In the genomic region with DNA sequence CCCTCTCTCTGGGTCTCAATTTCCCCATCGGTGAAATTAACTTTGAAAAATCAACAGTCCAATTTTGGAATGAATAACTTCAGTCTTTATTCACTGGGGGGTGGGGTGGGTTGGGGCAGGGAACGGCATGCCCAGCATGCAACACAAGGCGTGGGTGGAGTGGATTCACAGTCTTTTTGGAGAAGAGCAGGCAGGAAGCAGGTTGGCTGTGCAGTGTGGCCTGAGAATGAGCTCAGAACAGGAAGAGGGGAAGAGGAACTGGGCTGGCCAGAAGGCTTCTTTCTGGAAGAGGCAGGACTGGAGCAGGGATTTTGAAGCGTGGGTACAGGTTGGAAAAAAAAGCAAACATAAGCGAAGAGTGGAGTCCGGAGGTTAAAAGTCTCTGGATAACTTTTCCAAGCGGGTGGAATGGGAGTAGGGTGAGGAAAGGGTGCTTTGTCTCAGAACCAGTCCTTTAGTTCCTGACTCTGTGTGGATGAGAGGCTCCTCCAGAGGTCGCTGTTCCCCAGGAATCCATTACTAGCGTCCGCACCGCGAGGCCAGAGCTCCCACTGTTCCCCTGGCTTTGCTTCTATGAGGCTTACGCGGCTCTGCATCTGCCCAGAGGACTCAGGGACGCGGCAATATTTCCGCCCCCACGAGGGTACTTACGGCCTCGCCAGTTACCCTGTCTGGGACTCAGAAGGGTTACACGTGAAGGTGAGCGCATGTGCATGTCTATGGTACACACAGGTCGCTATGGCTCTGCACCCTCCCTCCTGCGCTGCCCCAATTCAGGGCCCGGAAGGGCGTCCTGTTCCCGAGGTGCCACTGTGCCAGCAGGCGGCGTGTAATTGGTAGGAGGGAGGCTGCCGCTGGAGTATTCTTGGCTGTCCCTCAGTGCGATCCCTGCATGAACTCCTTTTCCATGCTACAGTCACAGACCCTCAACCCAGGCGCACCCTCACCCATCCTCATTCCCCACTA, we compare ENCODE assay signal across 9 cellular contexts. TPM values are rescaled to one million over a fixed set of nuclear protein-coding genes. Genes with fewer than 3 reads are reported as not detected.
DNase-seq lines count a peak whose midpoint lies in the region; ATAC-seq and TF ChIP-seq lines count a peak whose summit lies in the region.
"Had no signal": no experiment of that assay in that cellular context is flagged by ENCODE, and none has a peak within 500 bp of the region (broad histone marks: within the 10 kb centered on the region; RNA-seq: fewer than 3 reads in every experiment).

No MANE protein-coding gene starts in this region.

- H3F3A ChIP-seq in OCI-LY1 (ENCODE audit: insufficient read depth, low read length) = no peaks in the 10 kb centered on the region

- H3K79me2 ChIP-seq in OCI-LY1 (ENCODE audit: insufficient read depth, low read length) = no peaks in the 10 kb centered on the region

- H3K4me1 ChIP-seq in HEK293 (ENCODE audit: control insufficient read depth, insufficient read depth, low read length) (no peaks in the 10 kb centered on the region), OCI-LY1 (ENCODE audit: insufficient read depth, low read length, severe bottlenecking) (peaks cover 25% of the 10 kb centered on the region), tibial nerve (peaks cover 0 to 60% (median 39%) of the 10 kb centered on the region in 4 donors)

- CTCF ChIA-PET in HEK293 (lab: Yijun Ruan, JAX) = interaction anchor here (0.6 to 9.7 kb wide), 32 partner anchors 8 to 546 kb away, joined by 3 to 115 read pairs (median 3); no protein-coding TSS in a partner anchor

- H3K36me3 ChIP-seq in HEK293 (ENCODE audit: control insufficient read depth in 2 of 2, insufficient read depth in 1 of 2, low read length in 2 of 2) = peaks cover 4 to 43% of the 10 kb centered on the region in 2 experiments; a peak in 1 of 3 replicates
- peaks cover 11% of the 10 kb centered on the region; the same call in 1 of the 2 replicates for H3K36me3 ChIP-seq in OCI-LY1 (ENCODE audit: insufficient read depth, low read length)
- H3K36me3 ChIP-seq in tibial nerve = no peaks in the 10 kb centered on the region

- H3K4me3 ChIP-seq in HEK293 (ENCODE audit: low read depth, low read length) (no peak overlapping the region), OCI-LY1 (ENCODE audit: low read depth, low read length, poor library complexity, severe bottlenecking) (no peak overlapping the region), fibroblast of pulmonary artery (replicated peaks; ENCODE audit: low read depth, low read length) (peak overlapping the region; percentile 34), tibial nerve (peak overlapping the region; percentile 16 to 79 (median 23))

- H2AFZ ChIP-seq in OCI-LY1 (ENCODE audit: low read length) = no peak overlapping the region

- POLR2A ChIA-PET in HEK293 (lab: Yijun Ruan, JAX) = interaction anchor here (1.2 to 1.5 kb wide), 2 partner anchors 118 to 294 kb away, joined by 3 to 5 read pairs; a partner anchor contains a TSS

- H3K27me3 ChIP-seq in OCI-LY1 (ENCODE audit: insufficient read depth, low read length) = no peaks in the 10 kb centered on the region
- H3K27me3 ChIP-seq in tibial nerve = peaks cover 0 to 60% of the 10 kb centered on the region in 2 donors

- H3K36me3 Mint-ChIP-seq in natural killer cell treated with Interleukin-12 subunit alpha and Interleukin-12 subunit beta and Interleukin-15 and Interleukin-18, amount 100 ng/mL, for 72 hours = peaks cover 6% of the 10 kb centered on the region

- peaks cover 0 to 16% of the 10 kb centered on the region in 2 donors for H3K27me3 Mint-ChIP-seq in natural killer cell treated with Interleukin-12 subunit alpha and Interleukin-12 subunit beta and Interleukin-15 and Interleukin-18, amount 100 ng/mL, for 72 hours

- ATAC-seq in natural killer cell treated with Interleukin-12 subunit alpha and Interleukin-12 subunit beta and Interleukin-15 and Interleukin-18, amount 100 ng/mL, for 72 hours = no peak

- no peaks in the 10 kb centered on the region for H3K9me2 ChIP-seq in OCI-LY1 (ENCODE audit: low read depth, low read length)

- H3K27ac ChIP-seq in HEK293 (ENCODE audit: extremely low read depth, low read depth, low read length) = no peak overlapping the region
- H3K27ac ChIP-seq in OCI-LY1 (ENCODE audit: low read depth, low read length, poor library complexity, severe bottlenecking) = no peak overlapping the region
- H3K27ac ChIP-seq in tibial nerve = peak overlapping the region in 2 of 4 donors; percentile 39 to 71

- H3K27ac Mint-ChIP-seq in natural killer cell treated with Interleukin-12 subunit alpha and Interleukin-12 subunit beta and Interleukin-15 and Interleukin-18, amount 100 ng/mL, for 72 hours = no peak overlapping the region

- H3K4me1 Mint-ChIP-seq in natural killer cell treated with Interleukin-12 subunit alpha and Interleukin-12 subunit beta and Interleukin-15 and Interleukin-18, amount 100 ng/mL, for 72 hours (ENCODE audit: low read depth in 2 of 2) = peaks cover 31 to 41% of the 10 kb centered on the region in 2 donors

- TF ChIP-seq POLR2A in tibial nerve (IDR thresholded peaks at IDR 0.05) = no peak

- H3K9me3 Mint-ChIP-seq in natural killer cell treated with Interleukin-12 subunit alpha and Interleukin-12 subunit beta and Interleukin-15 and Interleukin-18, amount 100 ng/mL, for 72 hours = no peaks in the 10 kb centered on the region

- TF ChIP-seq EP300 in tibial nerve (IDR thresholded peaks at IDR 0.05) = peak in 1 of 2 donors; percentile 23

- peak overlapping the region; percentile 38; the same call in 1 of the 2 replicates for H3K4me2 ChIP-seq in OCI-LY1 (ENCODE audit: low read length)

- peak overlapping the region; percentile 71 for H3K4me3 Mint-ChIP-seq in natural killer cell treated with Interleukin-12 subunit alpha and Interleukin-12 subunit beta and Interleukin-15 and Interleukin-18, amount 100 ng/mL, for 72 hours

- H3K9ac ChIP-seq in OCI-LY1 (ENCODE audit: low read length) = no peak overlapping the region; the same call in 1 of the 2 replicates

- peak; percentile 19 for DNase-seq in DMS114 treated with DMSO at 0.1 percent for 48 hours (lab: John Stamatoyannopoulos, UW; ENCODE audit: unreplicated experiment)
- DNase-seq in activated T-helper 1 cell treated with anti-CD3 and anti-CD28 coated beads, Interleukin-2, amount 50 U/mL, for 16 hours (ENCODE audit: low read depth in 1 of 2, low spot score in 1 of 2) = peak; percentile 28 to 32
- peak; percentile 87 for DNase-seq in fibroblast of pulmonary artery (ENCODE audit: low read depth)
- no peak for DNase-seq in natural killer cell treated with Interleukin-12 subunit alpha and Interleukin-12 subunit beta and Interleukin-15 and Interleukin-18, amount 100 ng/mL, for 72 hours (ENCODE audit: low spot score)
- peak; percentile 80 to 94 for DNase-seq in tibial nerve (ENCODE audit: low spot score in 2 of 2)
- no peak for DNase-seq in RKO (ENCODE audit: low spot score)

- TF ChIP-seq CTCF in HEK293 (tag by site-specific recombination; IDR thresholded peaks at IDR 0.05) = peak; percentile 80
- TF ChIP-seq CTCF in OCI-LY1 (IDR thresholded peaks at IDR 0.05; ENCODE audit: low read length) = peak; percentile 44; the same call in 1 of the 2 replicates
- peak; percentile 86 for TF ChIP-seq CTCF in fibroblast of pulmonary artery (IDR thresholded peaks at IDR 0.05; ENCODE audit: low read length, missing control alignments)
- TF ChIP-seq CTCF in tibial nerve (IDR thresholded peaks at IDR 0.05) = peak; percentile 41 to 86 (median 62)

- WGBS in tibial nerve, 2 donors = 34 to 36% methylated on average over 30 to 32 of the region's 32 CpGs

- H4K20me1 ChIP-seq in OCI-LY1 (ENCODE audit: insufficient read depth, low read length) = no peaks in the 10 kb centered on the region

- H3K9me3 ChIP-seq in HEK293 (ENCODE audit: control insufficient read depth, insufficient read depth, low read depth, low read length) = no peaks in the 10 kb centered on the region
- H3K9me3 ChIP-seq in OCI-LY1 (ENCODE audit: low read length) = no peaks in the 10 kb centered on the region
- no peaks in the 10 kb centered on the region for H3K9me3 ChIP-seq in tibial nerve

TF ChIP-seq in HEK293, 187 proteins besides CTCF, POLR2A, EP300 and RAD21 (continues in another document):
- peak; percentile 58 for TF ChIP-seq ZBTB8A (tag by site-specific recombination; IDR thresholded peaks at IDR 0.05)
- TF ChIP-seq, protein P1, sequence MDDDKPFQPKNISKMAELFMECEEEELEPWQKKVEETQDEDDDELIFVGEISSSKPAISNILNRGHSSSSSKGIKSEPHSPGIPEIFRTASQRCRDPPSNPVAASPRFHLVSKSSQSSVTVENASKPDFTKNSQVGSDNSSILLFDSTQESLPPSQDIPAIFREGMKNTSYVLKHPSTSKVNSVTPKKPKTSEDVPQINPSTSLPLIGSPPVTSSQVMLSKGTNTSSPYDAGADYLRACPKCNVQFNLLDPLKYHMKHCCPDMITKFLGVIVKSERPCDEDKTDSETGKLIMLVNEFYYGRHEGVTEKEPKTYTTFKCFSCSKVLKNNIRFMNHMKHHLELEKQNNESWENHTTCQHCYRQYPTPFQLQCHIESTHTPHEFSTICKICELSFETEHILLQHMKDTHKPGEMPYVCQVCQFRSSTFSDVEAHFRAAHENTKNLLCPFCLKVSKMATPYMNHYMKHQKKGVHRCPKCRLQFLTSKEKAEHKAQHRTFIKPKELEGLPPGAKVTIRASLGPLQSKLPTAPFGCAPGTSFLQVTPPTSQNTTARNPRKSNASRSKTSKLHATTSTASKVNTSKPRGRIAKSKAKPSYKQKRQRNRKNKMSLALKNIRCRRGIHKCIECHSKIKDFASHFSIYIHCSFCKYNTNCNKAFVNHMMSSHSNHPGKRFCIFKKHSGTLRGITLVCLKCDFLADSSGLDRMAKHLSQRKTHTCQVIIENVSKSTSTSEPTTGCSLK (tag by site-specific recombination; IDR thresholded peaks at IDR 0.05) = no peak
- TF ChIP-seq ZNF350 (tag by site-specific recombination; IDR thresholded peaks at IDR 0.05) = no peak
- TF ChIP-seq ZNF600 (tag by site-specific recombination; IDR thresholded peaks at IDR 0.05) = peak; percentile 55; the same call in 1 of the 2 replicates
- peak; percentile 78 for TF ChIP-seq ZNF2 (tag by site-specific recombination; IDR thresholded peaks at IDR 0.05)
- TF ChIP-seq ZBTB17 (tag by site-specific recombination; IDR thresholded peaks at IDR 0.05) = peak; percentile 54
- peak; percentile 70; the same call in 1 of the 2 replicates for TF ChIP-seq ZNF660 (tag by site-specific recombination; IDR thresholded peaks at IDR 0.05)
- TF ChIP-seq IKZF3 (tag by site-specific recombination; IDR thresholded peaks at IDR 0.05) = 0 out of 2 replicates have a peak, but pooled peaks have one; percentile 15
- no peak for TF ChIP-seq OVOL3 (tag by site-specific recombination; IDR thresholded peaks at IDR 0.05)
- TF ChIP-seq, protein P2, sequence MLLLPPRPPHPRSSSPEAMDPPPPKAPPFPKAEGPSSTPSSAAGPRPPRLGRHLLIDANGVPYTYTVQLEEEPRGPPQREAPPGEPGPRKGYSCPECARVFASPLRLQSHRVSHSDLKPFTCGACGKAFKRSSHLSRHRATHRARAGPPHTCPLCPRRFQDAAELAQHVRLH (tag by site-specific recombination; IDR thresholded peaks at IDR 0.05) = 0 out of 2 replicates have a peak, but pooled peaks have one; percentile 16

RNA-seq across cellular contexts. Expression of a gene that starts 5.5 kb away (rescaled TPM):
- under 1 TPM; 0.33 to 0.36 TPM for total RNA-seq in natural killer cell treated with Interleukin-12 subunit alpha and Interleukin-12 subunit beta and Interleukin-15 and Interleukin-18, amount 100 ng/mL, for 72 hours
- 10 to 100 TPM; 11.7 to 34.7 (median 27.6) TPM for total RNA-seq in tibial nerve

RNA-seq across cellular contexts. Expression of a gene that starts 16.3 kb away (rescaled TPM):
- not detected for total RNA-seq in natural killer cell treated with Interleukin-12 subunit alpha and Interleukin-12 subunit beta and Interleukin-15 and Interleukin-18, amount 100 ng/mL, for 72 hours
- under 1 TPM in 2 of 4 donors, not detected in 2; 0.21 to 0.98 TPM for total RNA-seq in tibial nerve
- total RNA-seq: T-helper 1 cell treated with Interleukin-12 subunit alpha and Interleukin-12 subunit beta and Interleukin-4 antibody, amounts not matched to agents 30 ng/mL and 1 ng/mL, for 36 hours had no signal

Comparison
In these comparisons a context has a peak if more than half of its experiments do, and no peak if none do; other contexts are left out.
1. DNase-seq: peak in DMS114 treated with DMSO at 0.1 percent for 48 hours (single experiment), activated T-helper 1 cell treated with anti-CD3 and anti-CD28 coated beads, Interleukin-2, amount 50 U/mL, for 16 hours (2 of 2), fibroblast of pulmonary artery (single experiment) and tibial nerve (2 of 2); none in natural killer cell treated with Interleukin-12 subunit alpha and Interleukin-12 subunit beta and Interleukin-15 and Interleukin-18, amount 100 ng/mL, for 72 hours (single experiment) and RKO (single experiment).
2. H3K4me3 ChIP-seq: peak in fibroblast of pulmonary artery (single experiment) and tibial nerve (4 of 4); none in HEK293 (single experiment) and OCI-LY1 (single experiment).
3. RNA of a gene that starts 5.5 kb away (total RNA-seq): 11.7 to 34.7 TPM in tibial nerve; 0.33 to 0.36 TPM in natural killer cell treated with Interleukin-12 subunit alpha and Interleukin-12 subunit beta and Interleukin-15 and Interleukin-18, amount 100 ng/mL, for 72 hours; every median in the first group is over 4 times any median in the second.
4. Peak in every context shown above with its lines, with median percentiles within 50 percentile points of each other: CTCF ChIP-seq.